ENCODE assay signal across 8 cellular contexts in genomic region chr17:51720439-51720838, GRCh38.
"Had no signal": no experiment of that assay in that cellular context is flagged by ENCODE, and none has a peak within 500 bp of the region (broad histone marks: within the 10 kb centered on the region; RNA-seq: fewer than 3 reads in every experiment).

No MANE protein-coding gene starts in this region.

- H3K4me3 ChIP-seq: K562 had no signal

- DNase-seq: IMR-90, KBM-7, KG1 had no signal

- FAIRE-seq: HepG2, HTR-8/SVneo, K562 had no signal

- ATAC-seq: HepG2, K562 had no signal

- H3K4me2 ChIP-seq: KMS-11 had no signal

- H3K27ac ChIP-seq: HL-60, KMS-11 had no signal

- H3K9ac ChIP-seq: KMS-11 had no signal
